ENCODE assay signal across 22 cellular contexts in genomic region chr2:60523987-60524386, GRCh38.
"Had no signal": no experiment of that assay in that cellular context is flagged by ENCODE, and none has a peak within 500 bp of the region (broad histone marks: within the 10 kb centered on the region; RNA-seq: fewer than 3 reads in every experiment).

No MANE protein-coding gene starts in this region.

- H3K27ac Mint-ChIP-seq: activated naive CD4-positive, alpha-beta T cell treated with anti-CD3 and anti-CD28 coated beads for 36 hours; activated naive CD8-positive, alpha-beta T cell treated with anti-CD3 and anti-CD28 coated beads, Interleukin-2, amount 10 ng/mL, durations not matched to agents 7 days and 5 days; activated T-helper 2 cell treated with anti-CD3 and anti-CD28 coated beads, Interferon-gamma antibody, Interleukin-2, Interleukin-4, amounts not matched to agents 10 μg/mL and 5 μg/mL and 100 μg/mL, durations not matched to agents 14 hours and 24 hours and 36 hours; stimulated activated effector memory CD8-positive, alpha-beta T cell treated with anti-CD3 and anti-CD28 coated beads, Interleukin-12 subunit alpha, Interleukin-12 subunit beta, amount 100 ng/mL, for 72 hours had no signal

- H3K36me3 Mint-ChIP-seq: activated naive CD8-positive, alpha-beta T cell treated with anti-CD3 and anti-CD28 coated beads, Interleukin-2, amount 10 ng/mL, durations not matched to agents 7 days and 5 days; stimulated activated effector memory CD8-positive, alpha-beta T cell treated with anti-CD3 and anti-CD28 coated beads, Interleukin-12 subunit alpha, Interleukin-12 subunit beta, amount 100 ng/mL, for 72 hours had no signal

- H3K4me1 Mint-ChIP-seq: stimulated activated effector memory CD8-positive, alpha-beta T cell treated with anti-CD3 and anti-CD28 coated beads, Interleukin-12 subunit alpha, Interleukin-12 subunit beta, amount 100 ng/mL, for 72 hours had no signal

- H3K4me3 Mint-ChIP-seq: activated naive CD4-positive, alpha-beta T cell treated with anti-CD3 and anti-CD28 coated beads for 36 hours; activated naive CD8-positive, alpha-beta T cell treated with anti-CD3 and anti-CD28 coated beads, Interleukin-2, amount 10 ng/mL, durations not matched to agents 7 days and 5 days; activated T-cell treated with anti-CD3 and anti-CD28 coated beads, Interleukin-2, amount 50 U/mL, for 4 hours; neural crest cell; stimulated activated effector memory CD8-positive, alpha-beta T cell treated with anti-CD3 and anti-CD28 coated beads, Interleukin-12 subunit alpha, Interleukin-12 subunit beta, amount 100 ng/mL, for 72 hours had no signal

- ATAC-seq: activated T-cell treated with anti-CD3 and anti-CD28 coated beads, Interleukin-2, amount 50 U/mL, for 4 hours; mucosa of descending colon; sciatic nerve; stimulated activated effector memory CD8-positive, alpha-beta T cell treated with anti-CD3 and anti-CD28 coated beads, Interleukin-12 subunit alpha, Interleukin-12 subunit beta, amount 100 ng/mL, for 72 hours had no signal

- H3K9me3 Mint-ChIP-seq: activated naive CD4-positive, alpha-beta T cell treated with anti-CD3 and anti-CD28 coated beads for 36 hours; activated naive CD8-positive, alpha-beta T cell treated with anti-CD3 and anti-CD28 coated beads, Interleukin-2, amount 10 ng/mL, durations not matched to agents 7 days and 5 days; activated T-cell treated with anti-CD3 and anti-CD28 coated beads, Interleukin-2, amount 50 U/mL, for 4 hours; activated T-helper 2 cell treated with anti-CD3 and anti-CD28 coated beads, Interferon-gamma antibody, Interleukin-2, Interleukin-4, amounts not matched to agents 10 μg/mL and 5 μg/mL and 100 μg/mL, durations not matched to agents 14 hours and 24 hours and 36 hours; neural crest cell; stimulated activated effector memory CD8-positive, alpha-beta T cell treated with anti-CD3 and anti-CD28 coated beads, Interleukin-12 subunit alpha, Interleukin-12 subunit beta, amount 100 ng/mL, for 72 hours had no signal

- DNase-seq: activated CD4-positive, alpha-beta T cell treated with anti-CD3 and anti-CD28 coated beads for 1 hour; activated CD4-positive, alpha-beta T cell treated with anti-CD3 and anti-CD28 coated beads, Interleukin-2, amount 50 U/mL, for 1 hour; activated CD8-positive, alpha-beta memory T cell treated with anti-CD3 and anti-CD28 coated beads for 24 hours; activated CD8-positive, alpha-beta memory T cell treated with anti-CD3 and anti-CD28 coated beads, Interleukin-2, amount 50 U/mL, for 4 hours; activated naive CD4-positive, alpha-beta T cell treated with anti-CD3 and anti-CD28 coated beads for 36 hours; activated naive CD8-positive, alpha-beta T cell treated with anti-CD3 and anti-CD28 coated beads, Interleukin-2, amount 10 ng/mL, durations not matched to agents 7 days and 5 days; activated T-cell treated with anti-CD3 and anti-CD28 coated beads, Interleukin-2, amount 50 U/mL, for 4 hours; amniotic stem cell; cerebellar nuclear complex; glutamatergic neuron; hippocampal formation; kidney glomerular epithelial cell; mucosa of descending colon; posterior cingulate gyrus; small intestine; stimulated activated CD4-positive, alpha-beta T cell treated with anti-CD3 and anti-CD28 coated beads, Interleukin-2, amount 100 ng/mL, for 24 hours; stomach; WERI-Rb-1 had no signal
